ENCODE assay signal across 8 cellular contexts in genomic region chr11:615453-616319, GRCh38. TPM values are rescaled to one million over a fixed set of nuclear protein-coding genes. Genes with fewer than 3 reads are reported as not detected.
DNase-seq lines count a peak whose midpoint lies in the region; ATAC-seq and TF ChIP-seq lines count a peak whose summit lies in the region.

Gene IRF7, minus strand, starts transcription at chr11:615950. Its CDS starts 586 bp downstream, at chr11:615364.

- H3K9me3 ChIP-seq in HEK293 (ENCODE audit: control insufficient read depth, insufficient read depth, low read depth, low read length) (no peaks in the 10 kb centered on the region), cardiac muscle cell (ENCODE audit: low read depth) (no peaks in the 10 kb centered on the region), transverse colon (no peaks in the 10 kb centered on the region)

- peak; percentile 83 for ATAC-seq in activated naive CD8-positive, alpha-beta T cell treated with anti-CD3 and anti-CD28 coated beads, Interleukin-2, amount 50 U/mL, for 24 hours

- intact Hi-C loops in transverse colon (cut with DNase I; ENCODE audit: low total_unique reads): no loop called here

- peak; percentile 97 for DNase-seq in GM03348 (ENCODE audit: low spot score)
- DNase-seq in NB4 (ENCODE audit: low read depth): peak; percentile 98
- peak; percentile 62 to 87 for DNase-seq in SW 1271 (lab: John Stamatoyannopoulos, UW)
- peak; percentile 89 for DNase-seq in activated naive CD8-positive, alpha-beta T cell treated with anti-CD3 and anti-CD28 coated beads, Interleukin-2, amount 50 U/mL, for 24 hours
- DNase-seq in cardiac muscle cell (ENCODE audit: low read depth in 1 of 2, low spot score in 1 of 2): peak; percentile 94 to 96
- DNase-seq in pons (ENCODE audit: low spot score): peak; percentile 87
- peak; percentile 98 for DNase-seq in transverse colon

- H3K4me3 Mint-ChIP-seq in activated naive CD8-positive, alpha-beta T cell treated with anti-CD3 and anti-CD28 coated beads, Interleukin-2, amount 50 U/mL, for 24 hours: peak within 1 kb of the TSS; percentile 84

- CTCF ChIA-PET in HEK293 (lab: Yijun Ruan, JAX): no interaction called here

- in situ Hi-C loops in transverse colon (cut with MboI; ENCODE audit: low pct_ligation_motif_present in 1 of 4, low pct_unique_long_range_greater_than_20kb in 1 of 4, low sequenced_read_pairs in 3 of 4): no loop called here

- peaks cover 13% of the 10 kb centered on the region for H3K36me3 Mint-ChIP-seq in activated naive CD8-positive, alpha-beta T cell treated with anti-CD3 and anti-CD28 coated beads, Interleukin-2, amount 50 U/mL, for 24 hours (ENCODE audit: low read depth)

- TF ChIP-seq EP300 in transverse colon (IDR thresholded peaks at IDR 0.05; ENCODE audit: low read depth): no peak

- peaks cover 19% of the 10 kb centered on the region for H3K4me1 Mint-ChIP-seq in activated naive CD8-positive, alpha-beta T cell treated with anti-CD3 and anti-CD28 coated beads, Interleukin-2, amount 50 U/mL, for 24 hours

- peak within 1 kb of the TSS; percentile 86 for H3K27ac Mint-ChIP-seq in activated naive CD8-positive, alpha-beta T cell treated with anti-CD3 and anti-CD28 coated beads, Interleukin-2, amount 50 U/mL, for 24 hours

- H3K27me3 ChIP-seq in cardiac muscle cell (no peaks in the 10 kb centered on the region), transverse colon (no peaks in the 10 kb centered on the region)

- POLR2A ChIA-PET in HEK293 (lab: Yijun Ruan, JAX): interaction anchor here (0.6 to 1.5 kb wide), 6 partner anchors 40 to 132 kb away, joined by 3 to 7 read pairs (median 4); partner anchors contain the start of genes HRAS, PHRF1 and TMEM80

- 4 to 17% methylated on average over 9 to 57 of the region's 67 CpGs for WGBS in transverse colon (ENCODE audit: low coverage in 1 of 2), 2 donors

- H3K27ac ChIP-seq in HEK293 (ENCODE audit: extremely low read depth, low read depth, low read length): peak within 1 kb of the TSS; percentile 38
- H3K27ac ChIP-seq in cardiac muscle cell: peak within 1 kb of the TSS; percentile 64
- peak within 1 kb of the TSS; percentile 92 to 99 (median 96) for H3K27ac ChIP-seq in transverse colon

- no peaks in the 10 kb centered on the region for H3K27me3 Mint-ChIP-seq in activated naive CD8-positive, alpha-beta T cell treated with anti-CD3 and anti-CD28 coated beads, Interleukin-2, amount 50 U/mL, for 24 hours

- H3K4me1 ChIP-seq in HEK293 (ENCODE audit: control insufficient read depth, insufficient read depth, low read length) (no peaks in the 10 kb centered on the region), cardiac muscle cell (ENCODE audit: low read depth) (peaks cover 15% of the 10 kb centered on the region), transverse colon (peaks cover 20 to 48% (median 37%) of the 10 kb centered on the region in 4 donors)

- H3K9me3 Mint-ChIP-seq in activated naive CD8-positive, alpha-beta T cell treated with anti-CD3 and anti-CD28 coated beads, Interleukin-2, amount 50 U/mL, for 24 hours: no peaks in the 10 kb centered on the region

- H3K4me3 ChIP-seq in HEK293 (ENCODE audit: low read depth, low read length): peak within 1 kb of the TSS; percentile 80
- H3K4me3 ChIP-seq in NB4 (ENCODE audit: low read depth, low read length): peak within 1 kb of the TSS; percentile 60
- peak within 1 kb of the TSS; percentile 70 for H3K4me3 ChIP-seq in cardiac muscle cell
- peak within 1 kb of the TSS; percentile 51 to 82 (median 72) for H3K4me3 ChIP-seq in transverse colon

- no peak for TF ChIP-seq CTCF in HEK293 (tag by site-specific recombination; IDR thresholded peaks at IDR 0.05)
- no peak for TF ChIP-seq CTCF in NB4 (IDR thresholded peaks at IDR 0.05; ENCODE audit: low read depth, low read length)
- TF ChIP-seq CTCF in cardiac muscle cell (IDR thresholded peaks at IDR 0.05; ENCODE audit: low read depth, low read length): no peak
- no peak for TF ChIP-seq CTCF in transverse colon (IDR thresholded peaks at IDR 0.05)

- H3K36me3 ChIP-seq in HEK293 (ENCODE audit: control insufficient read depth in 2 of 2, insufficient read depth in 1 of 2, low read length in 2 of 2) (peaks cover 0 to 49% of the 10 kb centered on the region in 2 experiments; a peak in 1 of 3 replicates), cardiac muscle cell (peaks cover 20% of the 10 kb centered on the region), transverse colon (peaks cover 0 to 10% (median 5%) of the 10 kb centered on the region in 4 donors)

- peak; percentile 49 for TF ChIP-seq POLR2A in NB4 (IDR thresholded peaks at IDR 0.05; ENCODE audit: extremely low read depth, insufficient read length)
- peak; percentile 93 for TF ChIP-seq POLR2A in transverse colon (IDR thresholded peaks at IDR 0.05)

TF ChIP-seq in HEK293, 187 proteins besides CTCF, POLR2A, EP300 and RAD21 (continues in another document):
- no peak for TF ChIP-seq ZNF624 (tag by site-specific recombination; IDR thresholded peaks at IDR 0.05)
- TF ChIP-seq ZNF138 (tag by site-specific recombination; IDR thresholded peaks at IDR 0.05; ENCODE audit: borderline replicate concordance): no peak
- TF ChIP-seq ZNF660 (tag by site-specific recombination; IDR thresholded peaks at IDR 0.05): no peak
- TF ChIP-seq ZNF16 (tag by site-specific recombination; IDR thresholded peaks at IDR 0.05; ENCODE audit: low read depth): no peak
- TF ChIP-seq ZNF830 (tag by site-specific recombination; IDR thresholded peaks at IDR 0.05; ENCODE audit: low read depth): no peak
- no peak for TF ChIP-seq ZNF175 (tag by site-specific recombination; IDR thresholded peaks at IDR 0.05)
- no peak for TF ChIP-seq ZFP3 (tag by site-specific recombination; IDR thresholded peaks at IDR 0.05; ENCODE audit: low read depth)
- no peak for TF ChIP-seq ZNF488 (tag by site-specific recombination; IDR thresholded peaks at IDR 0.05)
- TF ChIP-seq ZNF704 (tag by site-specific recombination; IDR thresholded peaks at IDR 0.05): no peak
- TF ChIP-seq ZBTB10 (tag by site-specific recombination; IDR thresholded peaks at IDR 0.05): no peak
- no peak for TF ChIP-seq ZNF354C (tag by site-specific recombination; IDR thresholded peaks at IDR 0.05; ENCODE audit: borderline replicate concordance, low read depth)
- TF ChIP-seq ZNF18 (tag by site-specific recombination; IDR thresholded peaks at IDR 0.05): no peak
- no peak for TF ChIP-seq ZNF768 (tag by site-specific recombination; IDR thresholded peaks at IDR 0.05)
- TF ChIP-seq ZNF560 (tag by site-specific recombination; IDR thresholded peaks at IDR 0.05; ENCODE audit: borderline replicate concordance): no peak
- TF ChIP-seq ZNF747 (tag by site-specific recombination; IDR thresholded peaks at IDR 0.05): no peak
- no peak for TF ChIP-seq ZNF266 (tag by site-specific recombination; IDR thresholded peaks at IDR 0.05; ENCODE audit: low read depth)
- TF ChIP-seq ZEB2 (tag by site-specific recombination; IDR thresholded peaks at IDR 0.05): peak; percentile 68; the same call in 1 of the 2 replicates

RNA-seq across cellular contexts. Expression of gene IRF7, which starts in this region (rescaled TPM):
- 17.7 and 24.7 TPM in 2 replicates for total RNA-seq in cardiac muscle cell
- 13.0 and 17.0 TPM in 2 replicates for polyA plus RNA-seq in cardiac muscle cell
- total RNA-seq in transverse colon: 100 to 1,000 TPM in 1 of 4 donors, 10 to 100 TPM in 3; 40.4 to 122 (median 49.9) TPM

Comparison
In these comparisons a context has a peak if more than half of its experiments do, and no peak if none do; other contexts are left out.
1. Peak in every context shown above with its lines: DNase-seq, ATAC-seq, H3K4me3 ChIP-seq and H3K27ac ChIP-seq.
2. H3K27ac ChIP-seq: peak in every context shown above with its lines; median percentile 96 in transverse colon; 64 in cardiac muscle cell; 38 in HEK293.